Comparison of ENCODE assay signal across 23 cellular contexts in genomic region chr14:56603648-56604047, GRCh38. TPM values are rescaled to one million over a fixed set of nuclear protein-coding genes. Genes with fewer than 3 reads are reported as not detected.
A peak's percentile ranks its signal among the peaks of the same experiment; 100 is the strongest.
DNase-seq lines count a peak whose midpoint lies in the region; ATAC-seq, FAIRE-seq and TF ChIP-seq lines count a peak whose summit lies in the region.
"Had no signal": no experiment of that assay in that cellular context is flagged by ENCODE, and none has a peak within 500 bp of the region (broad histone marks: within the 10 kb centered on the region; RNA-seq: fewer than 3 reads in every experiment).

No MANE protein-coding gene starts in this region.

- no peak for TF ChIP-seq CTCF in K562 (IDR thresholded peaks at IDR 0.05 in 2 of 3, conservative IDR thresholded peaks at IDR 0.05 in 1 of 3; ENCODE audit: insufficient read depth in 2 of 3, low read depth in 1 of 3, low read length in 3 of 3)
- TF ChIP-seq CTCF in heart left ventricle (IDR thresholded peaks at IDR 0.05), result no peak

- TF ChIP-seq RAD21 in K562 (CRISPR knock-in tag; conservative IDR thresholded peaks at IDR 0.05 in 1 of 2, IDR thresholded peaks at IDR 0.05 in 1 of 2), result no peak

- H3K9ac ChIP-seq in K562 (ENCODE audit: insufficient read depth in 1 of 2, low read depth in 2 of 2, low read length in 2 of 2), result no peak overlapping the region
- H3K9ac ChIP-seq: BLaER1 treated with 17β-estradiol and CSF1 and Interleukin-3, amounts not matched to agents 10 nM and 100 nM had no signal

- POLR2A ChIA-PET in K562 (lab: Yijun Ruan, JAX), result interaction anchor here (0.6 to 1.5 kb wide), 3 partner anchors 13 to 704 kb away, joined by 3 to 5 read pairs (median 3); no protein-coding TSS in a partner anchor

- H2AFZ ChIP-seq in K562 (ENCODE audit: low read depth, low read length), result no peak overlapping the region
- H2AFZ ChIP-seq: GM23338 had no signal

- intact Hi-C loops in K562 (cut with micrococcal nuclease), result no loop called here
- intact Hi-C loops in heart left ventricle (cut with DNase I), result no loop called here

- no peaks in the 10 kb centered on the region for H4K20me1 ChIP-seq in K562 (replicated peaks; ENCODE audit: control insufficient read depth, insufficient read depth, low read length)
- H4K20me1 ChIP-seq: BLaER1 treated with 17β-estradiol and CSF1 and Interleukin-3, amounts not matched to agents 10 nM and 100 nM had no signal

- no peak for TF ChIP-seq EP300 in K562 (IDR thresholded peaks at IDR 0.05; ENCODE audit: low read length)

- peaks cover 7% of the 10 kb centered on the region for H3K36me3 Mint-ChIP-seq in T-helper 17 cell (ENCODE audit: low read depth)

- H3K36me3 ChIP-seq in K562 (ENCODE audit: control insufficient read depth, insufficient read depth, low read length) (peaks cover 6% of the 10 kb centered on the region; the same call in 1 of the 3 replicates), heart left ventricle (peaks cover 0 to 52% (median 34%) of the 10 kb centered on the region in 9 donors)
- H3K36me3 ChIP-seq: BE2C had no signal

- WGBS in K562 (ENCODE audit: insufficient coverage, low coverage, missing lambda C conversion rate), result 11% methylated on average over 2 of the region's 2 CpGs
- WGBS in heart left ventricle, 4 donors, result 77 to 90% (median 85%) methylated on average over 2 of the region's 2 CpGs

- peak; percentile 31 for FAIRE-seq in HTR-8/SVneo (lab: Jason Lieb, UNC)
- peak; percentile 61 for FAIRE-seq in K562 (lab: Jason Lieb, UNC)
- FAIRE-seq: A549, GM12891, GM18507 had no signal

- H3K27ac Mint-ChIP-seq in T-helper 17 cell, result peak overlapping the region; percentile 49
- H3K27ac Mint-ChIP-seq: CD14-positive monocyte had no signal

- no peak overlapping the region for H3K4me3 Mint-ChIP-seq in T-helper 17 cell
- H3K4me3 Mint-ChIP-seq: CD14-positive monocyte; CD4-positive, alpha-beta T cell; CD8-positive, alpha-beta memory T cell; GM23338; H9 had no signal

- H3K79me2 ChIP-seq in K562 (ENCODE audit: control insufficient read depth, insufficient read depth, low read length), result no peaks in the 10 kb centered on the region

- H3K4me2 ChIP-seq in K562 (ENCODE audit: insufficient read depth, low read length), result no peak overlapping the region
- H3K4me2 ChIP-seq: A549; BLaER1 treated with 17β-estradiol and CSF1 and Interleukin-3, amounts not matched to agents 10 nM and 100 nM; GM23338 had no signal

- H3K27me3 Mint-ChIP-seq in T-helper 17 cell, result no peaks in the 10 kb centered on the region
- H3K27me3 Mint-ChIP-seq: CD4-positive, alpha-beta T cell; CD8-positive, alpha-beta memory T cell had no signal

- H3K4me1 Mint-ChIP-seq in T-helper 17 cell, result peaks cover 14% of the 10 kb centered on the region
- H3K4me1 Mint-ChIP-seq: CD14-positive monocyte, GM23338 had no signal

- H3K27ac ChIP-seq in K562 (ENCODE audit: extremely low read depth, low read depth, low read length) (no peak overlapping the region), heart left ventricle (no peak overlapping the region)
- H3K27ac ChIP-seq: A549; BLaER1 treated with 17β-estradiol and CSF1 and Interleukin-3, amounts not matched to agents 10 nM and 100 nM had no signal

- no peak for ATAC-seq in T-helper 17 cell
- peak; percentile 51; the same call in 1 of the 3 replicates for ATAC-seq in K562
- no peak for ATAC-seq in heart left ventricle
- no peak for ATAC-seq in HG03196 (IDR thresholded peaks at IDR 0.05; ENCODE audit: unreplicated experiment)
- ATAC-seq: A549, GM23338, HCT116 had no signal

- no peaks in the 10 kb centered on the region for H3K9me1 ChIP-seq in K562 (ENCODE audit: control insufficient read depth, insufficient read depth, low read length)

- CTCF ChIA-PET in K562 (lab: Yijun Ruan, JAX; ENCODE audit: low intra/inter-chr PET ratio), result no interaction called here

- no peak for TF ChIP-seq POLR2A in K562 (conservative IDR thresholded peaks at IDR 0.05)
- TF ChIP-seq POLR2A in heart left ventricle (IDR thresholded peaks at IDR 0.05), result no peak

- H3K9me3 ChIP-seq in T-helper 17 cell (ENCODE audit: control insufficient read depth, low read length, poor library complexity, severe bottlenecking) (no peaks in the 10 kb centered on the region), K562 (replicated peaks; ENCODE audit: control insufficient read depth, insufficient read depth, low read depth, low read length) (no peaks in the 10 kb centered on the region), heart left ventricle (no peaks in the 10 kb centered on the region)
- H3K9me3 ChIP-seq: A549; BE2C; BLaER1 treated with 17β-estradiol and CSF1 and Interleukin-3, amounts not matched to agents 10 nM and 100 nM had no signal

- H3K27me3 ChIP-seq in K562 (ENCODE audit: control insufficient read depth in 2 of 2, insufficient read depth in 2 of 2, low read length in 2 of 2), result no peaks in the 10 kb centered on the region
- H3K27me3 ChIP-seq in heart left ventricle, result no peaks in the 10 kb centered on the region
- H3K27me3 ChIP-seq: BE2C; BLaER1 treated with 17β-estradiol and CSF1 and Interleukin-3, amounts not matched to agents 10 nM and 100 nM had no signal

- BruUV-seq in K562 (replicated peaks; lab: Mats Ljungman, UMichigan), result no TSS peak

- H3K4me1 ChIP-seq in K562 (replicated peaks in 1 of 2; ENCODE audit: control insufficient read depth in 2 of 2, insufficient read depth in 2 of 2, low read length in 2 of 2) (no peaks in the 10 kb centered on the region; a peak in 1 of 5 replicates), heart left ventricle (no peaks in the 10 kb centered on the region)
- H3K4me1 ChIP-seq: BE2C had no signal

- H3K4me3 ChIP-seq in K562, result no peak overlapping the region
- H3K4me3 ChIP-seq in heart left ventricle, result no peak overlapping the region
- H3K4me3 ChIP-seq: A549; BLaER1 treated with 17β-estradiol and CSF1 and Interleukin-3, amounts not matched to agents 10 nM and 100 nM; GM23338 had no signal

- in situ Hi-C loops in K562 (cut with MboI), result no loop called here

- DNase-seq in HTR-8/SVneo (ENCODE audit: insufficient read length, low spot score) (no peak), T-helper 17 cell (no peak), K562 (ENCODE audit: extremely low read depth in 1 of 4, low spot score in 3 of 4) (peak in 2 of 4 experiments; percentile 12 to 27), heart left ventricle (no peak), NCI-H2171 treated with DMSO at 0.1 percent for 48 hours (lab: John Stamatoyannopoulos, UW) (no peak)
- DNase-seq: 8988T; ACHN; AML-193; BE2C; CD4-positive, alpha-beta T cell; CD8-positive, alpha-beta memory T cell; DMS53; DMS79 treated with DMSO at 0.1 percent for 48 hours; GF-D8; H9 had no signal

TF ChIP-seq in K562, 482 proteins besides CTCF, POLR2A, EP300 and RAD21 (continues in another document):
- TF ChIP-seq MEF2D (tag; conservative IDR thresholded peaks at IDR 0.05; ENCODE audit: low read depth) (no peak), TEAD2 (tag; IDR thresholded peaks at IDR 0.05) (no peak), EGR1 (conservative IDR thresholded peaks at IDR 0.05) (peak; percentile 71), ZNF586 (CRISPR knock-in tag; conservative IDR thresholded peaks at IDR 0.05) (no peak), NR2F6 (CRISPR knock-in tag; IDR thresholded peaks at IDR 0.05) (no peak)
- TF ChIP-seq, protein P1, sequence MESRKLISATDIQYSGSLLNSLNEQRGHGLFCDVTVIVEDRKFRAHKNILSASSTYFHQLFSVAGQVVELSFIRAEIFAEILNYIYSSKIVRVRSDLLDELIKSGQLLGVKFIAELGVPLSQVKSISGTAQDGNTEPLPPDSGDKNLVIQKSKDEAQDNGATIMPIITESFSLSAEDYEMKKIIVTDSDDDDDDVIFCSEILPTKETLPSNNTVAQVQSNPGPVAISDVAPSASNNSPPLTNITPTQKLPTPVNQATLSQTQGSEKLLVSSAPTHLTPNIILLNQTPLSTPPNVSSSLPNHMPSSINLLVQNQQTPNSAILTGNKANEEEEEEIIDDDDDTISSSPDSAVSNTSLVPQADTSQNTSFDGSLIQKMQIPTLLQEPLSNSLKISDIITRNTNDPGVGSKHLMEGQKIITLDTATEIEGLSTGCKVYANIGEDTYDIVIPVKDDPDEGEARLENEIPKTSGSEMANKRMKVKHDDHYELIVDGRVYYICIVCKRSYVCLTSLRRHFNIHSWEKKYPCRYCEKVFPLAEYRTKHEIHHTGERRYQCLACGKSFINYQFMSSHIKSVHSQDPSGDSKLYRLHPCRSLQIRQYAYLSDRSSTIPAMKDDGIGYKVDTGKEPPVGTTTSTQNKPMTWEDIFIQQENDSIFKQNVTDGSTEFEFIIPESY (CRISPR knock-in tag; IDR thresholded peaks at IDR 0.05), result no peak

RNA-seq across cellular contexts. Expression of gene TMEM260, which starts 24.1 kb away (rescaled TPM):
- total RNA-seq in T-helper 17 cell (10 to 100 TPM; 16.8 to 21.2 TPM), K562 (2014; rRNA removed) (4.4 and 5.4 TPM in 2 replicates), K562 (2014; rRNA removed; fragmentation: Illumina TruSeq; extraction: Trizol) (7.2 and 7.8 TPM in 2 replicates), K562 (2015; rRNA removed; fragmentation: Illumina TruSeq; extraction: Trizol) (6.4 and 7.7 TPM in 2 replicates), K562 (2021) (6.8 and 7.6 TPM in 2 replicates), heart left ventricle (10 to 100 TPM in 1 of 9 donors, 1 to 10 TPM in 8; 4.8 to 12.8 (median 5.8) TPM)
- total RNA-seq in K562 (2011; cell fraction: chromatin; rRNA removed; ENCODE audit: low replicate concordance), result 23.4 and 40.8 TPM in 2 replicates
- total RNA-seq in K562 (2011; cell fraction: nucleolus; rRNA removed), result 15.2 and 18.8 TPM in 2 replicates
- total RNA-seq in K562 (2011; cell fraction: nucleoplasm; rRNA removed), result 22.7 and 33.7 TPM in 2 replicates
- polyA plus RNA-seq in K562 (2011; rRNA removed) (7.7 and 9.4 TPM in 2 replicates), K562 (2014; fragmentation: Illumina TruSeq; extraction: Trizol) (4.0 and 6.0 TPM in 2 replicates), K562 (2014; fragmentation: Nextera tagmentation; extraction: Ambion mirVana) (1 to 10 TPM; 2.2 to 2.4 TPM), K562 (2014; rRNA removed) (2.8 and 5.0 TPM in 2 replicates), heart left ventricle (1 to 10 TPM; 2.5 to 3.4 TPM)
- polyA plus RNA-seq in K562 (2011; cell fraction: cytosol; rRNA removed), result 5.0 and 6.8 TPM in 2 replicates
- polyA plus RNA-seq in K562 (2011; cell fraction: nucleus; rRNA removed), result 21.8 and 23.9 TPM in 2 replicates
- 3.4 and 8.0 TPM in 2 replicates for polyA plus RNA-seq in K562 (2012)
- polyA minus RNA-seq in K562 (2011; rRNA and poly(A)+ RNA removed), result 15.2 and 15.4 TPM in 2 replicates
- 6.7 and 7.4 TPM in 2 replicates for polyA minus RNA-seq in K562 (2011; cell fraction: cytosol; rRNA and poly(A)+ RNA removed)
- 37.4 and 38.8 TPM in 2 replicates for polyA minus RNA-seq in K562 (2011; cell fraction: nucleus; rRNA and poly(A)+ RNA removed)
